In genomic region chr5:87589587-87589986, GRCh38 we compare ENCODE assay signal across 1 cellular context.
TF ChIP-seq lines count a peak whose summit lies in the region.

No MANE protein-coding gene starts in this region.

TF ChIP-seq in HepG2, 621 proteins besides CTCF, POLR2A, EP300 and RAD21 (continued from another document):
- TF ChIP-seq ZNF646 (CRISPR knock-in tag; IDR thresholded peaks at IDR 0.05) (no peak), DPF2 (CRISPR knock-in tag; IDR thresholded peaks at IDR 0.05; ENCODE audit: borderline replicate concordance, low read depth) (no peak), CHCHD3 (CRISPR knock-in tag; IDR thresholded peaks at IDR 0.05) (no peak), ZNF34 (CRISPR knock-in tag; IDR thresholded peaks at IDR 0.05; ENCODE audit: borderline replicate concordance) (no peak), GABPA (IDR thresholded peaks at IDR 0.05; ENCODE audit: low read depth, low read length) (no peak), GABPA (CRISPR knock-in tag; IDR thresholded peaks at IDR 0.05; ENCODE audit: low read depth) (no peak), MNT (IDR thresholded peaks at IDR 0.05) (0 out of 2 replicates have a peak, but pooled peaks have one; percentile 6), ZNF280B (CRISPR knock-in tag; IDR thresholded peaks at IDR 0.05; ENCODE audit: borderline replicate concordance) (no peak), NPAS2 (CRISPR knock-in tag; IDR thresholded peaks at IDR 0.05; ENCODE audit: borderline replicate concordance) (no peak), KLF11 (CRISPR knock-in tag; IDR thresholded peaks at IDR 0.05) (no peak), RAD51 (IDR thresholded peaks at IDR 0.05; ENCODE audit: borderline replicate concordance) (peak; percentile 61; the same call in 1 of the 2 replicates), ZNF672 (CRISPR knock-in tag; IDR thresholded peaks at IDR 0.05) (no peak), RFX3 (CRISPR knock-in tag; IDR thresholded peaks at IDR 0.05) (no peak), FOXP1 (IDR thresholded peaks at IDR 0.05) (no peak), FOXP1 (CRISPR knock-in tag; IDR thresholded peaks at IDR 0.05) (no peak), ELK4 (CRISPR knock-in tag; IDR thresholded peaks at IDR 0.05; ENCODE audit: borderline replicate concordance) (no peak)
